In genomic region chr16:68113059-68113757, GRCh38 we compare ENCODE assay signal across 1 cellular context.
TF ChIP-seq lines count a peak whose summit lies in the region.

No MANE protein-coding gene starts in this region.

TF ChIP-seq in GM23338, 12 proteins besides CTCF, POLR2A, EP300 and RAD21 (continued from another document):
- no peak for TF ChIP-seq REST (IDR thresholded peaks at IDR 0.05; ENCODE audit: unreplicated experiment)
- TF ChIP-seq JUNB (IDR thresholded peaks at IDR 0.05; ENCODE audit: unreplicated experiment): no peak
